In genomic region chr14:96363751-96364336, GRCh38 we compare ENCODE assay signal across 8 cellular contexts. TPM values are rescaled to one million over a fixed set of nuclear protein-coding genes. Genes with fewer than 3 reads are reported as not detected.
DNase-seq lines count a peak whose midpoint lies in the region; ATAC-seq and TF ChIP-seq lines count a peak whose summit lies in the region.

No MANE protein-coding gene starts in this region.

- no peaks in the 10 kb centered on the region for H3K9me3 ChIP-seq in upper lobe of right lung

- no peaks in the 10 kb centered on the region for H3K27me3 ChIP-seq in upper lobe of right lung

- peak overlapping the region; percentile 91 for H3K4me3 Mint-ChIP-seq in activated T-helper 17 cell treated with anti-CD3 and anti-CD28 coated beads, Interleukin-2, amount 50 U/mL, for 72 hours

- DNase-seq in NCI-H748 (lab: John Stamatoyannopoulos, UW; ENCODE audit: unreplicated experiment) (peak; percentile 76), germinal center (ENCODE audit: low spot score) (peak; percentile 30), nucleus accumbens (lab: John Stamatoyannopoulos, UW) (peak in 38 of 56 donors; percentile 4 to 65 (median 37)), upper lobe of right lung (peak; percentile 76)

- H3K36me3 ChIP-seq in upper lobe of right lung: no peaks in the 10 kb centered on the region

- ATAC-seq in GM18502 (IDR thresholded peaks at IDR 0.05; ENCODE audit: poor library complexity, unreplicated experiment): peak; percentile 37
- peak; percentile 23 for ATAC-seq in HG03039 (IDR thresholded peaks at IDR 0.05; ENCODE audit: unreplicated experiment)
- ATAC-seq in activated T-helper 17 cell treated with anti-CD3 and anti-CD28 coated beads, Interleukin-2, amount 50 U/mL, for 72 hours (replicated peaks): peak; percentile 4
- peak; percentile 54 for ATAC-seq in upper lobe of right lung

- intact Hi-C loops in upper lobe of right lung (cut with DNase I): no loop called here

- TF ChIP-seq CTCF in 22Rv1 (IDR thresholded peaks at IDR 0.05) (no peak), upper lobe of right lung (IDR thresholded peaks at IDR 0.05) (no peak)

- H3K27ac ChIP-seq in 22Rv1 (peak overlapping the region; percentile 79), upper lobe of right lung (peak overlapping the region; percentile 91)

- H3K27me3 Mint-ChIP-seq in activated T-helper 17 cell treated with anti-CD3 and anti-CD28 coated beads, Interleukin-2, amount 50 U/mL, for 72 hours: no peaks in the 10 kb centered on the region

- no peaks in the 10 kb centered on the region for H3K9me3 Mint-ChIP-seq in activated T-helper 17 cell treated with anti-CD3 and anti-CD28 coated beads, Interleukin-2, amount 50 U/mL, for 72 hours

- H3K36me3 Mint-ChIP-seq in activated T-helper 17 cell treated with anti-CD3 and anti-CD28 coated beads, Interleukin-2, amount 50 U/mL, for 72 hours (ENCODE audit: low read depth): peaks cover 6% of the 10 kb centered on the region

- H3K4me1 Mint-ChIP-seq in activated T-helper 17 cell treated with anti-CD3 and anti-CD28 coated beads, Interleukin-2, amount 50 U/mL, for 72 hours: peaks cover 28% of the 10 kb centered on the region

- peak overlapping the region; percentile 59 for H3K27ac Mint-ChIP-seq in activated T-helper 17 cell treated with anti-CD3 and anti-CD28 coated beads, Interleukin-2, amount 50 U/mL, for 72 hours

- peaks cover 26% of the 10 kb centered on the region for H3K4me1 ChIP-seq in upper lobe of right lung

- H3K4me3 ChIP-seq in upper lobe of right lung: peak overlapping the region; percentile 97

RNA-seq across cellular contexts. Expression of gene GSKIP, which starts 0.5 kb away (rescaled TPM):
- total RNA-seq in activated T-helper 17 cell treated with anti-CD3 and anti-CD28 coated beads, Interleukin-2, amount 50 U/mL, for 72 hours: 10 to 100 TPM in 1 of 2 donors, 1 to 10 TPM in 1; 8.8 to 19.8 TPM
- total RNA-seq in upper lobe of right lung: 13.9 TPM

RNA-seq across cellular contexts. Expression of gene ATG2B, which starts 0.7 kb away (rescaled TPM):
- 10 to 100 TPM; 18.3 to 20.5 TPM for total RNA-seq in activated T-helper 17 cell treated with anti-CD3 and anti-CD28 coated beads, Interleukin-2, amount 50 U/mL, for 72 hours
- 19.1 TPM for total RNA-seq in upper lobe of right lung

RNA-seq across cellular contexts. Expression of gene AK7, which starts 28.1 kb away (rescaled TPM):
- under 1 TPM; 0.35 to 0.95 TPM for total RNA-seq in activated T-helper 17 cell treated with anti-CD3 and anti-CD28 coated beads, Interleukin-2, amount 50 U/mL, for 72 hours
- total RNA-seq in upper lobe of right lung: 2.6 TPM

Comparison
In these comparisons a context has a peak if more than half of its experiments do, and no peak if none do; other contexts are left out.
1. Peak in every context shown above with its lines: DNase-seq, ATAC-seq, H3K4me3 ChIP-seq and H3K27ac ChIP-seq.
2. ATAC-seq: peak in every context shown above with its lines; median percentile 54 in upper lobe of right lung; 37 in GM18502; 23 in HG03039; 4 in activated T-helper 17 cell treated with anti-CD3 and anti-CD28 coated beads, Interleukin-2, amount 50 U/mL, for 72 hours.